In the genomic region with DNA sequence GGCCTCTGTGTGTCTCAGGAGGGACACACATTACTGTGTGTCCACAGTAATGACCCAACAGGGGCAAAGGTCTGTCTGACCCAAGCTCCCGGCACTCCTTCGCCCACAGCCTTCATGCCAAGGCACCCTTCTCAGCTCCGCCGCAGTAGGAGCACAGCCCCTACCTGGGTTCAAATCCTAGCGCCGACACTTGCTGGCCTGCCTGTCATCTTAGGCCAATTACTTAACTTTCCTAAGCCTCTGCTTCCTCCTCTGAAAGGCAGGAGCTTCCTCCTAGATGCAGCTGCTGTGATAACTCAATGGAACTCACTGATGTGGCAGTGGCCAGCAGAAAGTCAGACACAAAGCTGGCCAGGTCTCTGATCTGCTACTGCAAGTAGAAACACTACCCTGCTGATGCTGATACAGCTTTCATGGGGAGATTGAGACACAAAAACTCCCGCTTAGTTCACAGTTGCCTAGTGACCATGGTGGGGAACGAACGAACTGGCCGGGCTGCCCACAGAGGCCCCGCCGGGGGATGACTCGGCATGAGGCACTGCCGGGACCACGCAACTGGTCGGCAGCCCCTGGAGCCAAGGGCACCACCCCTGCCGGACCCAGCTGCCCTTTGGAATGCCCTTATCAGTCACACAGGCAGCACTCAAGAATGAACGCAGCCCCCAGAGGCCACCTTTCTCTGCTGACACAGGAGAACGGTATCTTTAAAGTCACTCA, we compare ENCODE assay signal across 8 cellular contexts. TPM values are rescaled to one million over a fixed set of nuclear protein-coding genes. Genes with fewer than 3 reads are reported as not detected.
DNase-seq lines count a peak whose midpoint lies in the region; ATAC-seq and TF ChIP-seq lines count a peak whose summit lies in the region.

No MANE protein-coding gene starts in this region.

- peaks cover 41 to 90% (median 69%) of the 10 kb centered on the region in 11 experiments for H3K36me3 ChIP-seq in BLaER1 treated with 17β-estradiol and CSF1 and Interleukin-3, amounts not matched to agents 10 nM and 100 nM
- peaks cover 62% of the 10 kb centered on the region for H3K36me3 ChIP-seq in mesodermal cell (ENCODE audit: control insufficient read depth, insufficient read depth, low read length)
- peaks cover 0 to 17% of the 10 kb centered on the region in 2 donors for H3K36me3 ChIP-seq in vagina

- 76 to 78% methylated on average over 15 to 19 of the region's 19 CpGs for WGBS in mesodermal cell (ENCODE audit: insufficient coverage in 2 of 2), 2 experiments

- H3K27me3 ChIP-seq in BLaER1 treated with 17β-estradiol and CSF1 and Interleukin-3, amounts not matched to agents 10 nM and 100 nM, result no peaks in the 10 kb centered on the region
- H3K27me3 ChIP-seq in vagina, result no peaks in the 10 kb centered on the region

- no peak for TF ChIP-seq POLR2A in vagina (IDR thresholded peaks at IDR 0.05)

- no peak for TF ChIP-seq CTCF in vagina (IDR thresholded peaks at IDR 0.05)

- H3K9me3 ChIP-seq in BLaER1 treated with 17β-estradiol and CSF1 and Interleukin-3, amounts not matched to agents 10 nM and 100 nM (replicated peaks in 1 of 11), result peaks cover 0 to 5% (median 0%) of the 10 kb centered on the region in 11 experiments; a peak in 1 of 22 replicates
- H3K9me3 ChIP-seq in mesodermal cell (ENCODE audit: control insufficient read depth, low read length), result no peaks in the 10 kb centered on the region
- H3K9me3 ChIP-seq in vagina, result no peaks in the 10 kb centered on the region

- H4K20me1 ChIP-seq in BLaER1 treated with 17β-estradiol and CSF1 and Interleukin-3, amounts not matched to agents 10 nM and 100 nM, result peaks cover 66 to 100% (median 85%) of the 10 kb centered on the region in 11 experiments

- peaks cover 98 to 100% (median 100%) of the 10 kb centered on the region in 10 experiments for H3K4me1 ChIP-seq in BLaER1 treated with 17β-estradiol and CSF1 and Interleukin-3, amounts not matched to agents 10 nM and 100 nM
- H3K4me1 ChIP-seq in mesodermal cell (ENCODE audit: control insufficient read depth, insufficient read depth, low read length, poor library complexity, severe bottlenecking) (peaks cover 60% of the 10 kb centered on the region), vagina (peaks cover 92% of the 10 kb centered on the region)

- peak overlapping the region; percentile 93 to 100 (median 98) for H3K4me2 ChIP-seq in BLaER1 treated with 17β-estradiol and CSF1 and Interleukin-3, amounts not matched to agents 10 nM and 100 nM

- H3K27ac ChIP-seq in BLaER1 treated with 17β-estradiol and CSF1 and Interleukin-3, amounts not matched to agents 10 nM and 100 nM, result peak overlapping the region; percentile 51 to 98 (median 71); a peak in 21 of 22 replicates
- peak overlapping the region; percentile 77 for H3K27ac ChIP-seq in caudate nucleus (ENCODE audit: low read depth, low read length)
- H3K27ac ChIP-seq in mesodermal cell (ENCODE audit: low read depth, low read length, severe bottlenecking), result peak overlapping the region; percentile 90
- peak overlapping the region; percentile 91 for H3K27ac ChIP-seq in vagina

- ATAC-seq in HG03159 (IDR thresholded peaks at IDR 0.05; ENCODE audit: unreplicated experiment), result no peak

- DNase-seq in MV-4-11 (lab: John Stamatoyannopoulos, UW) (peak; percentile 77), caudate nucleus (lab: John Stamatoyannopoulos, UW) (peak in 1 of 61 donors; percentile 16), vagina (ENCODE audit: extremely low spot score in 2 of 2) (no peak), NCI-H146 (lab: John Stamatoyannopoulos, UW) (no peak)
- no peak for DNase-seq in effector CD4-positive, alpha-beta T cell

- peak overlapping the region; percentile 16 to 60 (median 46) for H3K4me3 ChIP-seq in BLaER1 treated with 17β-estradiol and CSF1 and Interleukin-3, amounts not matched to agents 10 nM and 100 nM
- H3K4me3 ChIP-seq in mesodermal cell (ENCODE audit: extremely low read depth, insufficient read depth, low read length, poor library complexity, severe bottlenecking) (no peak overlapping the region), vagina (peak overlapping the region; percentile 2 to 21)

- peak overlapping the region; percentile 60 to 77 (median 67) for H3K9ac ChIP-seq in BLaER1 treated with 17β-estradiol and CSF1 and Interleukin-3, amounts not matched to agents 10 nM and 100 nM

- intact Hi-C loops in vagina (cut with DNase I), result no loop called here

RNA-seq across cellular contexts. Expression of gene EHD1, which starts 8.1 kb away (rescaled TPM):
- 41.5 TPM for polyA plus RNA-seq in mesodermal cell (2013, experiment 1 of 2)
- 36.3 TPM for polyA plus RNA-seq in mesodermal cell (2013, experiment 2 of 2)
- total RNA-seq in vagina, result 61.6 TPM

RNA-seq across cellular contexts. Expression of gene CDC42BPG, which starts 25.9 kb away (rescaled TPM):
- polyA plus RNA-seq in mesodermal cell (2013, experiment 1 of 2), result 4.0 TPM
- polyA plus RNA-seq in mesodermal cell (2013, experiment 2 of 2), result 3.1 TPM
- total RNA-seq in vagina, result 13.0 TPM

RNA-seq across cellular contexts. Expression of gene ATG2A, which starts 46.7 kb away (rescaled TPM):
- 13.8 TPM for polyA plus RNA-seq in mesodermal cell (2013, experiment 1 of 2)
- polyA plus RNA-seq in mesodermal cell (2013, experiment 2 of 2), result 11.5 TPM
- 27.0 TPM for total RNA-seq in vagina

RNA-seq across cellular contexts. Expression of gene PPP2R5B, which starts 54.2 kb away (rescaled TPM):
- polyA plus RNA-seq in mesodermal cell (2013, experiment 1 of 2), result 17.9 TPM
- polyA plus RNA-seq in mesodermal cell (2013, experiment 2 of 2), result 15.3 TPM
- 16.9 TPM for total RNA-seq in vagina

RNA-seq across cellular contexts. Expression of gene MEN1, which starts 60.0 kb away (rescaled TPM):
- 50.2 TPM for polyA plus RNA-seq in mesodermal cell (2013, experiment 1 of 2)
- 42.8 TPM for polyA plus RNA-seq in mesodermal cell (2013, experiment 2 of 2)
- 27.0 TPM for total RNA-seq in vagina
